In the genomic region with DNA sequence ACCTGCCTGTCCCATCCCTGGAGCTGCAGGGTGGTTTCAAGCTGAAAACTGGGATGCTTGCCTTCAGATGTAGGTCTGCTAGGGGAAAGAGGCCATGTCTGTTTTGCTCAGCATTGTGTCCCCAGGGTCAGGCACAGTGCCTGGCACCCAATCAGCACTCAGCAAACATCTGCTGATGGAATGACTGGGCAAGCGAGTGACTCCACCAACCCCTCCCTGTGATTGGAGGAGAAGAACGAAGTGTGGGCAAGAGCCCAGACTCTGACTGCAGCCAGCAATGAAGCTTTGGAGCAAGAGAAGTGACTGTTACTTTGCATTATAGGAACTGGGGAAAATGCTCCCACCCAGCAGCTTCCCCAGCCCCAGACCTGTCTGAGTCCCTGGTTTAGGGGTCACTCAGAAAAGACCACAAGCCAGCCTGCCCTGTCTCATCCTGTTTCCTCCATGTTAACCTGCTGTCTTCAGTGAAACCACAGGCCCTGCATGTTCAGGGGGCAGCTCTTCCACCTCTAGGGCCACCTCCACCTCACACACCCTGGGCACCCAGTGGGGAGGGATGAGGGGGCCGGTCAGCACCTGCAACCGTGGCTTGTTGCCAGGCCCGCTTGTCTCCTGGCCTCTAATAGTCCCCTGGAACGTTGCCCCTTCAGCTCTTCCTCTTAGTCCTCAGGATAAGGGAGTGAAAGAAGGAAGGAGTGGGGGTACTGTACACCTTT, we compare ENCODE assay signal across 15 cellular contexts.
DNase-seq lines count a peak whose midpoint lies in the region; ATAC-seq and TF ChIP-seq lines count a peak whose summit lies in the region.
"Had no signal": no experiment of that assay in that cellular context is flagged by ENCODE, and none has a peak within 500 bp of the region (broad histone marks: within the 10 kb centered on the region; RNA-seq: fewer than 3 reads in every experiment).

No MANE protein-coding gene starts in this region.

- no peak for TF ChIP-seq EP300 in suprapubic skin (IDR thresholded peaks at IDR 0.05)

- peak overlapping the region; percentile 84 for H3K27ac ChIP-seq in angular gyrus (ENCODE audit: low read depth, low read length)
- peak overlapping the region in 1 of 12 donors; percentile 17 for H3K27ac ChIP-seq in heart left ventricle
- no peak overlapping the region for H3K27ac ChIP-seq in thyroid gland
- no peak overlapping the region for H3K27ac ChIP-seq in suprapubic skin
- H3K27ac ChIP-seq: KMS-11, SK-N-MC had no signal

- TF ChIP-seq POLR2A in heart left ventricle (IDR thresholded peaks at IDR 0.05) = no peak
- TF ChIP-seq POLR2A in thyroid gland (IDR thresholded peaks at IDR 0.05) = no peak
- TF ChIP-seq POLR2A in suprapubic skin (IDR thresholded peaks at IDR 0.05) = no peak

- H3K9me3 ChIP-seq in heart left ventricle (no peaks in the 10 kb centered on the region), thyroid gland (no peaks in the 10 kb centered on the region), suprapubic skin (no peaks in the 10 kb centered on the region)

- ATAC-seq in heart left ventricle = peak; percentile 69 to 93 (median 84)
- ATAC-seq in HG03378 (IDR thresholded peaks at IDR 0.05; ENCODE audit: unreplicated experiment) = no peak

- H3K27me3 ChIP-seq in heart left ventricle (peaks cover 0 to 5% (median 0%) of the 10 kb centered on the region in 9 donors), thyroid gland (no peaks in the 10 kb centered on the region), suprapubic skin (peaks cover 2% of the 10 kb centered on the region)

- intact Hi-C loops in heart left ventricle (cut with DNase I) (no loop called here), posterior cingulate gyrus (cut with DNase I) (no loop called here), thyroid gland (cut with DNase I) (no loop called here)

- WGBS in heart left ventricle, 4 donors = 54 to 75% (median 56%) methylated on average over 4 to 6 of the region's 6 CpGs
- WGBS in thyroid gland, 2 donors = 60 to 68% methylated on average over 6 of the region's 6 CpGs
- 44% methylated on average over 6 of the region's 6 CpGs for WGBS in suprapubic skin

- H3K4me3 ChIP-seq in heart left ventricle (no peak overlapping the region), thyroid gland (replicated peaks in 1 of 3) (no peak overlapping the region), suprapubic skin (no peak overlapping the region)
- H3K4me3 ChIP-seq: SK-N-MC had no signal

- peak; percentile 5 for DNase-seq in EH (ENCODE audit: low read depth)
- peak in 4 of 5 donors; percentile 41 to 77 (median 58) for DNase-seq in heart left ventricle
- peak; percentile 74 to 98 (median 88) for DNase-seq in posterior cingulate gyrus
- no peak for DNase-seq in foreskin melanocyte
- DNase-seq in thyroid gland = no peak
- DNase-seq in suprapubic skin (ENCODE audit: low spot score in 2 of 2) = no peak
- DNase-seq: activated naive CD4-positive, alpha-beta T cell treated with anti-CD3 and anti-CD28 coated beads for 36 hours; cerebellar nuclear complex; NCI-H2081 treated with DMSO at 0.1 percent for 48 hours; NK-92 treated with Interleukin-12 subunit alpha and Interleukin-12 subunit beta, amount 100 ng/mL, for 24 hours; stimulated activated CD4-positive, alpha-beta T cell treated with anti-CD3 and anti-CD28 coated beads, Interleukin-1b, Interleukin-23, amount 100 ng/mL, for 48 hours had no signal

- peaks cover 0 to 20% (median 7%) of the 10 kb centered on the region in 12 donors for H3K4me1 ChIP-seq in heart left ventricle
- H3K4me1 ChIP-seq in thyroid gland = no peaks in the 10 kb centered on the region
- H3K4me1 ChIP-seq in suprapubic skin = peaks cover 30% of the 10 kb centered on the region

- H3K36me3 ChIP-seq in heart left ventricle (no peaks in the 10 kb centered on the region), thyroid gland (no peaks in the 10 kb centered on the region), suprapubic skin (no peaks in the 10 kb centered on the region)

- TF ChIP-seq CTCF in heart left ventricle (IDR thresholded peaks at IDR 0.05) = no peak
- TF ChIP-seq CTCF in thyroid gland (IDR thresholded peaks at IDR 0.05) = no peak
- no peak for TF ChIP-seq CTCF in suprapubic skin (IDR thresholded peaks at IDR 0.05)

Comparison
In these comparisons a context has a peak if more than half of its experiments do, and no peak if none do; other contexts are left out.
1. DNase-seq: peak in EH (single experiment), heart left ventricle (4 of 5) and posterior cingulate gyrus (10 of 10); none in foreskin melanocyte (single experiment), thyroid gland (0 of 2) and suprapubic skin (0 of 2).